Comparison of ENCODE assay signal across 8 cellular contexts in the genomic region with DNA sequence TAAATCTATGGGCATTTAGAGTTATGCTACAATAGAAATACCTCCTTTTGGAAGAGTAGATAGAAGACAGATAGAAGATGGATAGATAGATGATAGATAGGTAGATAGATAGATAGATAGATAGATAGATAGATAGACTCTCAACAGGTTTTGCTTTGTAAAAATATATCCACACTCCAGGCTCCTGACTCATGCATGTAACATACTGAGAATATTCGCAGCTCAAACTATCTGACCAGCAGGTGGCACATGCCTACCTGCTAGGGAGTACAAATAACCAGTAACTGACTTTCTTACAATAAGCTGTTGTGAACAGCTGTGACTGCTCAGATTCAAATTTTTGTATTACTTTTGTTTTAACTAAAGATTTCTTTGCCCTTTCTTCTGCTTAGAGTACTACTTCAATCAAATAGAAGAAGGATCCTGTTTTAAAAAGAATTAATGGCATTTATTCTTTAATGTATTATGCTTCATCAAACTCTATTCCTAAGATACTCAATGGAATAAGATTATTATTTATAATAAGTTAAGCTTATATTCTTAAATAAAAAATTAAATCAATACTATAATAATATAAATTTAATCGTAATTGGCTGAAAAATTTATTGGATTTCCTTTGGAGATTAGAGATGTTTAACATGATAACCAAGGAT. TPM values are rescaled to one million over a fixed set of nuclear protein-coding genes. Genes with fewer than 3 reads are reported as not detected.
A peak's percentile ranks its signal among the peaks of the same experiment; 100 is the strongest.
DNase-seq lines count a peak whose midpoint lies in the region; ATAC-seq and TF ChIP-seq lines count a peak whose summit lies in the region.

No MANE protein-coding gene starts in this region.

- peak; percentile 20; the same call in 1 of the 2 replicates for TF ChIP-seq CTCF in BJ (IDR thresholded peaks at IDR 0.05; ENCODE audit: insufficient read depth, low read depth, low read length)
- TF ChIP-seq CTCF in right atrium auricular region (IDR thresholded peaks at IDR 0.05): peak; percentile 32 to 62
- peak; percentile 27 for TF ChIP-seq CTCF in thoracic aorta (IDR thresholded peaks at IDR 0.05)

- H3K27me3 ChIP-seq in BJ (ENCODE audit: control insufficient read depth, insufficient read depth, low read length) (no peaks in the 10 kb centered on the region), right atrium auricular region (no peaks in the 10 kb centered on the region), thoracic aorta (replicated peaks; ENCODE audit: insufficient read depth) (no peaks in the 10 kb centered on the region)

- no peak overlapping the region for H3K4me3 ChIP-seq in BJ (ENCODE audit: low read depth, low read length)
- H3K4me3 ChIP-seq in right atrium auricular region: no peak overlapping the region
- no peak overlapping the region for H3K4me3 ChIP-seq in thoracic aorta

- H3K9me3 ChIP-seq in right atrium auricular region (no peaks in the 10 kb centered on the region), thoracic aorta (no peaks in the 10 kb centered on the region)

- CTCF ChIA-PET in BJ (lab: Yijun Ruan, JAX): no interaction called here

- POLR2A ChIA-PET in BJ (lab: Charles Lee): no interaction called here

- H3K27ac ChIP-seq in right atrium auricular region (no peak overlapping the region), thoracic aorta (no peak overlapping the region)

- ATAC-seq in GM18858 (IDR thresholded peaks at IDR 0.05; ENCODE audit: unreplicated experiment) (peak; percentile 96), HG03064 (IDR thresholded peaks at IDR 0.05; ENCODE audit: low read depth, unreplicated experiment) (peak; percentile 92), thoracic aorta (ENCODE audit: insufficient number of reproducible peaks, low FRiP score, low read depth) (no peak)

- no peak for DNase-seq in BJ (ENCODE audit: low read depth)
- DNase-seq in NCI-H345 treated with DMSO at 0.1 percent for 48 hours (lab: John Stamatoyannopoulos, UW; ENCODE audit: unreplicated experiment): peak; percentile 37
- DNase-seq in activated T-cell treated with anti-CD3 and anti-CD28 coated beads, Interleukin-2, amount 50 U/mL, for 48 hours: peak; percentile 21 to 29
- no peak for DNase-seq in right atrium auricular region (ENCODE audit: low spot score)
- DNase-seq in thoracic aorta (ENCODE audit: low spot score): no peak
- no peak for DNase-seq in effector CD4-positive, alpha-beta T cell

- no peaks in the 10 kb centered on the region for H3K4me1 ChIP-seq in right atrium auricular region
- no peaks in the 10 kb centered on the region for H3K4me1 ChIP-seq in thoracic aorta (ENCODE audit: control insufficient read depth in 1 of 2, low read depth in 2 of 2)

- H3K36me3 ChIP-seq in BJ (ENCODE audit: control insufficient read depth, insufficient read depth, low read length): no peaks in the 10 kb centered on the region
- no peaks in the 10 kb centered on the region for H3K36me3 ChIP-seq in right atrium auricular region
- H3K36me3 ChIP-seq in thoracic aorta: no peaks in the 10 kb centered on the region

RNA-seq across cellular contexts. Expression of a gene that starts 15.8 kb away (rescaled TPM):
- 0.47 and 0.98 TPM in 2 replicates for polyA plus RNA-seq in BJ (2011; rRNA removed)
- 0.51 and 1.1 TPM in 2 replicates for polyA minus RNA-seq in BJ (2011; rRNA and poly(A)+ RNA removed)
- total RNA-seq in right atrium auricular region: 10 to 100 TPM; 33.1 to 36.2 TPM
- total RNA-seq in thoracic aorta: 10 to 100 TPM; 14.1 to 42.4 TPM

Comparison
In these comparisons a context has a peak if more than half of its experiments do, and no peak if none do; other contexts are left out.
1. DNase-seq: peak in NCI-H345 treated with DMSO at 0.1 percent for 48 hours (single experiment) and activated T-cell treated with anti-CD3 and anti-CD28 coated beads, Interleukin-2, amount 50 U/mL, for 48 hours (2 of 2); none in BJ (single experiment), right atrium auricular region (single experiment), thoracic aorta (single experiment) and effector CD4-positive, alpha-beta T cell (single experiment).
2. Peak in every context shown above with its lines, with median percentiles within 50 percentile points of each other: CTCF ChIP-seq.